In genomic region chr11:8080674-8081590, GRCh38 we compare ENCODE assay signal across 8 cellular contexts. TPM values are rescaled to one million over a fixed set of nuclear protein-coding genes. Genes with fewer than 3 reads are reported as not detected.
A peak's percentile ranks its signal among the peaks of the same experiment; 100 is the strongest.
DNase-seq lines count a peak whose midpoint lies in the region; ATAC-seq, FAIRE-seq and TF ChIP-seq lines count a peak whose summit lies in the region.

Gene TUB, plus strand, starts transcription at chr11:8081211. Its CDS starts 300 bp downstream, at chr11:8081511.

- H3K27ac ChIP-seq in pancreas, result no peak within 1 kb of the TSS

- no peak for FAIRE-seq in pancreas (lab: Jason Lieb, UNC)

- no peaks in the 10 kb centered on the region for H3K36me3 Mint-ChIP-seq in activated T-helper 17 cell treated with anti-CD3 and anti-CD28 coated beads, Interleukin-2, amount 50 U/mL, for 72 hours (ENCODE audit: low read depth)

- peak; percentile 59 for ATAC-seq in activated T-helper 17 cell treated with anti-CD3 and anti-CD28 coated beads, Interleukin-2, amount 50 U/mL, for 72 hours (replicated peaks)
- ATAC-seq in Right ventricle myocardium superior (ENCODE audit: poor library complexity) (peak; percentile 51), pancreas (peak; percentile 48 to 80 (median 70))

- WGBS in pancreas, 2 donors, result 0 to 1% methylated on average over 48 to 103 of the region's 104 CpGs

- no peaks in the 10 kb centered on the region for H3K4me1 Mint-ChIP-seq in activated T-helper 17 cell treated with anti-CD3 and anti-CD28 coated beads, Interleukin-2, amount 50 U/mL, for 72 hours

- CTCF ChIA-PET in GM10248 (lab: Yijun Ruan, JAX), result interaction anchor here (1.6 to 3.3 kb wide), 3 partner anchors 19 to 75 kb away, joined by 6 to 16 read pairs (median 9); no protein-coding TSS in a partner anchor

- H3K27me3 Mint-ChIP-seq in activated T-helper 17 cell treated with anti-CD3 and anti-CD28 coated beads, Interleukin-2, amount 50 U/mL, for 72 hours, result peaks cover 36% of the 10 kb centered on the region

- peak within 1 kb of the TSS; percentile 28 to 57 (median 42) for H3K4me3 ChIP-seq in pancreas

- H3K27me3 ChIP-seq in pancreas, result no peaks in the 10 kb centered on the region

- POLR2A ChIA-PET in GM10248 (lab: Yijun Ruan, JAX), result no interaction called here

- H3K4me1 ChIP-seq in pancreas, result no peaks in the 10 kb centered on the region

- TF ChIP-seq CTCF in pancreas (IDR thresholded peaks at IDR 0.05) (no peak), GM10248 (IDR thresholded peaks at IDR 0.05; ENCODE audit: control extremely low read depth, extremely low read depth, low read depth, missing control alignments) (no peak)

- H3K36me3 ChIP-seq in pancreas, result no peaks in the 10 kb centered on the region

- no peaks in the 10 kb centered on the region for H3K9me3 ChIP-seq in pancreas

- peak within 1 kb of the TSS; percentile 65 for H3K4me3 Mint-ChIP-seq in activated T-helper 17 cell treated with anti-CD3 and anti-CD28 coated beads, Interleukin-2, amount 50 U/mL, for 72 hours

- peak; percentile 4 for DNase-seq in activated naive CD4-positive, alpha-beta T cell treated with Interleukin-2 at 50 U/mL for 16 hours
- no peak for DNase-seq in activated naive CD4-positive, alpha-beta T cell (lab: John Stamatoyannopoulos, UW)
- DNase-seq in Right ventricle myocardium superior (no peak), pancreas (peak in 3 of 6 donors; percentile 18 to 68 (median 40)), superior temporal gyrus (ENCODE audit: extremely low spot score) (no peak), GM10248 (ENCODE audit: extremely low spot score) (no peak), DMS153 treated with DMSO at 0.1 percent for 48 hours (lab: John Stamatoyannopoulos, UW; ENCODE audit: unreplicated experiment) (no peak)

- H3K9me3 Mint-ChIP-seq in activated T-helper 17 cell treated with anti-CD3 and anti-CD28 coated beads, Interleukin-2, amount 50 U/mL, for 72 hours, result no peaks in the 10 kb centered on the region

- H3K27ac Mint-ChIP-seq in activated T-helper 17 cell treated with anti-CD3 and anti-CD28 coated beads, Interleukin-2, amount 50 U/mL, for 72 hours, result no peak within 1 kb of the TSS

- intact Hi-C loops in Right ventricle myocardium superior (cut with DNase I), result no loop called here
- intact Hi-C loops in pancreas (cut with DNase I), result no loop called here

RNA-seq across cellular contexts. Expression of gene TUB, which starts in this region (rescaled TPM):
- under 1 TPM; 0.28 to 0.50 TPM for total RNA-seq in activated T-helper 17 cell treated with anti-CD3 and anti-CD28 coated beads, Interleukin-2, amount 50 U/mL, for 72 hours
- total RNA-seq in Right ventricle myocardium superior (20.5 TPM), pancreas (1 to 10 TPM in 5 of 6 donors, under 1 TPM in 1; 0.83 to 2.2 (median 1.6) TPM)
- 1 to 10 TPM in 1 of 2 donors, under 1 TPM in 1; 0.68 to 1.3 TPM for polyA plus RNA-seq in pancreas

Comparison
In these comparisons a context has a peak if more than half of its experiments do, and no peak if none do; other contexts are left out.
1. Peak in ATAC-seq in activated T-helper 17 cell treated with anti-CD3 and anti-CD28 coated beads, Interleukin-2, amount 50 U/mL, for 72 hours; RNA of the gene not detected or under 1 TPM.